In the genomic region with DNA sequence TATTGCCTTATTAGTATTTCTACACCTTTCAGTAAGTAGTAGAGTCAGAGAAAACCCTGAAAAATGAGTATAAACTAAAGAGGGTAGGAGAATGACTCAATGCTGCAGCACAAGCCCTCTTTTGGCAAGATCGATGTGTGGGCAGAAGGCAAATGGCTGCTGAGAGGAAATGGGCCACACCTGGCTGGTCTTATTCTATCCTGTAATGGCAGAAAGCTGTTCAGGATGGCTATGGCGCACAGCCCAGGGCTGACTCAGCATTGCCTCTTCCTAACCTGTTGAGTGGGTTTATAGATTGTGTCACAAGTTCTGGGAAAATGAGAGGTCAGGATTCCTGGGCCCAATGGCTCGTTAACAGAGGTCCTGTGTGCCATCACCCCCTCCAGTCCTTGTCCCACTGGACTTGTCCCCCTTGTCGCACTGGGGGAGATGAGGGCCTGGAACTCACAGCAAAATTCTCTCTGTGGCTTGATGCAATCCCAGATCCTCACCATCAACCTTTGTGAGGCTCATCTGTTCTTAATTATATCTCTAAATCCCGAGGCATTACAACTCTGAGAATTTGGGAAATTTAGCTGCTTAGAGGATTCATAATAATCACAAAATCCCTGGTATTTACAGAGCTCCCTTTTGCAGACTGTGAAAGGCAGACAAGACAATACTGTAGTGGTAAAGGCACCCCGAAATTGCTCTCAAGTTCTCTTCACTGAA, we compare ENCODE assay signal across 20 cellular contexts. TPM values are rescaled to one million over a fixed set of nuclear protein-coding genes. Genes with fewer than 3 reads are reported as not detected.
DNase-seq lines count a peak whose midpoint lies in the region; TF ChIP-seq lines count a peak whose summit lies in the region.
"Had no signal": no experiment of that assay in that cellular context is flagged by ENCODE, and none has a peak within 500 bp of the region (broad histone marks: within the 10 kb centered on the region; RNA-seq: fewer than 3 reads in every experiment).

No MANE protein-coding gene starts in this region.

- H3K4me1 ChIP-seq in CD4-positive, alpha-beta memory T cell (ENCODE audit: insufficient read depth, low read length): no peaks in the 10 kb centered on the region
- H3K4me1 ChIP-seq: SJSA1, transverse colon had no signal

- TF ChIP-seq CTCF in fibroblast of the aortic adventitia (IDR thresholded peaks at IDR 0.05; ENCODE audit: insufficient read depth, low read length): no peak

- no peaks in the 10 kb centered on the region for H3K36me3 Mint-ChIP-seq in CD4-positive, alpha-beta memory T cell
- H3K36me3 Mint-ChIP-seq: CD8-positive, alpha-beta T cell had no signal

- H3K27me3 ChIP-seq in CD4-positive, alpha-beta memory T cell (ENCODE audit: insufficient read depth, low read length): peaks cover 3% of the 10 kb centered on the region
- H3K27me3 ChIP-seq: SJSA1, transverse colon had no signal

- no peaks in the 10 kb centered on the region for H3K36me3 ChIP-seq in CD4-positive, alpha-beta memory T cell (ENCODE audit: insufficient read depth, low read length)
- H3K36me3 ChIP-seq: SJSA1, transverse colon had no signal

- peaks cover 0 to 1% (median 0%) of the 10 kb centered on the region in 8 donors for H3K9me3 Mint-ChIP-seq in CD4-positive, alpha-beta memory T cell
- H3K9me3 Mint-ChIP-seq: CD8-positive, alpha-beta T cell had no signal

- H3K27ac ChIP-seq in CD4-positive, alpha-beta memory T cell (ENCODE audit: low read depth, low read length): no peak overlapping the region
- H3K27ac ChIP-seq: SJSA1, transverse colon had no signal

- intact Hi-C loops in posterior vena cava (cut with DNase I): no loop called here
- intact Hi-C loops in CD4-positive, alpha-beta memory T cell (cut with micrococcal nuclease): no loop called here

- H3K4me3 ChIP-seq in fibroblast of the aortic adventitia (ENCODE audit: low read depth, low read length): no peak overlapping the region
- no peak overlapping the region for H3K4me3 ChIP-seq in CD4-positive, alpha-beta memory T cell (ENCODE audit: low read length in 2 of 2)
- H3K4me3 ChIP-seq: SJSA1, transverse colon had no signal

- POLR2A ChIA-PET in CD4-positive, alpha-beta memory T cell (lab: Charles Lee; ENCODE audit: partially characterized antibody): no interaction called here

- peaks cover 8 to 12% of the 10 kb centered on the region in 2 donors for H3K27me3 Mint-ChIP-seq in CD4-positive, alpha-beta memory T cell

- no peak overlapping the region for H3K27ac Mint-ChIP-seq in CD4-positive, alpha-beta memory T cell
- H3K27ac Mint-ChIP-seq: CD8-positive, alpha-beta T cell; endodermal cell; H9; progenitor cell of endocrine pancreas had no signal

- no peak overlapping the region for H3K4me3 Mint-ChIP-seq in CD4-positive, alpha-beta memory T cell
- H3K4me3 Mint-ChIP-seq: CD8-positive, alpha-beta T cell; endodermal cell; H9 had no signal

- CTCF ChIA-PET in CD4-positive, alpha-beta memory T cell (lab: Charles Lee; ENCODE audit: partially characterized antibody): no interaction called here

- DNase-seq in EH (ENCODE audit: low read depth): peak; percentile 68
- peak; percentile 80 for DNase-seq in NCI-H446 treated with DMSO at 0.1 percent for 48 hours (lab: John Stamatoyannopoulos, UW)
- peak; percentile 95 for DNase-seq in fibroblast of the aortic adventitia (ENCODE audit: low read depth)
- DNase-seq in posterior vena cava (ENCODE audit: low spot score): peak; percentile 93
- no peak for DNase-seq in GM19238 (ENCODE audit: insufficient read length, low spot score)
- no peak for DNase-seq in 8988T
- DNase-seq in activated CD4-positive, alpha-beta T cell treated with anti-CD3 and anti-CD28 coated beads for 48 hours: no peak
- DNase-seq in CD4-positive, alpha-beta memory T cell: no peak
- DNase-seq: CD8-positive, alpha-beta T cell; endodermal cell; GF-D8; H9; kidney glomerular epithelial cell; NCI-H1930; NCI-H774; stimulated activated CD4-positive, alpha-beta T cell treated with anti-CD3 and anti-CD28 coated beads, Interleukin-15, amount 100 ng/mL, for 24 hours; transverse colon had no signal

- no peaks in the 10 kb centered on the region for H3K9me3 ChIP-seq in CD4-positive, alpha-beta memory T cell (ENCODE audit: control insufficient read depth in 1 of 2, low read length in 2 of 2)
- H3K9me3 ChIP-seq: SJSA1, transverse colon had no signal

- no peaks in the 10 kb centered on the region for H3K4me1 Mint-ChIP-seq in CD4-positive, alpha-beta memory T cell

RNA-seq across cellular contexts. Expression of a gene that starts 13.2 kb away (rescaled TPM):
- not detected in 2 replicates for total RNA-seq in fibroblast of the aortic adventitia (ENCODE audit: low replicate concordance)
- not detected for total RNA-seq in posterior vena cava
- not detected for total RNA-seq in CD4-positive, alpha-beta memory T cell
- not detected for polyA plus RNA-seq in CD4-positive, alpha-beta memory T cell
- total RNA-seq: CD8-positive, alpha-beta T cell; endodermal cell; H9; myocyte; progenitor cell of endocrine pancreas; SJSA1; transverse colon had no signal

Comparison
In these comparisons a context has a peak if more than half of its experiments do, and no peak if none do; other contexts are left out.
1. DNase-seq: peak in EH (single experiment), NCI-H446 treated with DMSO at 0.1 percent for 48 hours (single experiment), fibroblast of the aortic adventitia (single experiment) and posterior vena cava (single experiment); none in GM19238 (single experiment), 8988T (single experiment), activated CD4-positive, alpha-beta T cell treated with anti-CD3 and anti-CD28 coated beads for 48 hours (single experiment) and CD4-positive, alpha-beta memory T cell (0 of 5).